Comparison of ENCODE assay signal across 17 cellular contexts in the genomic region with DNA sequence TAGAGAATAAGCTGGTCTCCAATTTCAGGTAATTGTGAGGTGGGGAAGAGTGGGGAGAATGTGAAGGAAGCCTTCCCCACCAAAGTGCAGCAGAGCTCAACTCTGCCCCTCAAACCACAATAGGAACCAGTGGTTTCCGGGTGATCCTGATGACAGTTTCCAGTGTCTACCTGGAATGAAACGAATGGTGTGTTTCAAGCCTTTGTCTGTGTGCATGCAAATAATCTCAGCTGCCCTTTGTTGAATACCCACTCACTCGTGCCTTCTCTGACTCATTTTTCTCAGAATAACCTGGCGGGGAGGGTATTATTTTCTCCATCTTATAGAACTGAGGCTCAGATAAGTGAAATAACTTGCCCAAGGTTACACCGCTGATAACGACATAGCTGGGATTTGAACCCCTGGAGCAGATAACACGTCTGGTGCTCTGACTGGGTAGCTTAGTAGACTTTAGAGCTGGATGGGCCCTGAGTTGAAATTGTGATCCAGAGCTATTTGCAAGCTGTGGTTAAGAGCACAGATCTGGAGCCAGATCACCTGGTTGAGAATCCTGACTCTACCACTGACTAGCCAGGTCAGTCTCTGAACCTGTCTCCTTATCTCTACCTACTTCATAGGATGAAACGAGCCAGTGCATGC.
DNase-seq lines count a peak whose midpoint lies in the region; ATAC-seq and TF ChIP-seq lines count a peak whose summit lies in the region.
"Had no signal": no experiment of that assay in that cellular context is flagged by ENCODE, and none has a peak within 500 bp of the region (broad histone marks: within the 10 kb centered on the region; RNA-seq: fewer than 3 reads in every experiment).

No MANE protein-coding gene starts in this region.

- no peak overlapping the region for H3K27ac Mint-ChIP-seq in stimulated activated naive B cell treated with anti-CD40 and anti-IgM and Interleukin-4, amounts not matched to agents 10 μg/mL and 1 μg/mL and 100 μg/mL, for 72 hours
- H3K27ac Mint-ChIP-seq in chondrocyte (ENCODE audit: unreplicated experiment) = no peak overlapping the region
- H3K27ac Mint-ChIP-seq: progenitor cell of endocrine pancreas had no signal

- H3K9me3 Mint-ChIP-seq in stimulated activated naive B cell treated with anti-CD40 and anti-IgM and Interleukin-4, amounts not matched to agents 10 μg/mL and 1 μg/mL and 100 μg/mL, for 72 hours = peaks cover 9 to 11% of the 10 kb centered on the region in 2 donors
- H3K9me3 Mint-ChIP-seq in chondrocyte (ENCODE audit: low read depth) = peaks cover 12% of the 10 kb centered on the region

- peak; percentile 16 for DNase-seq in activated effector memory CD4-positive, alpha-beta T cell treated with anti-CD3 and anti-CD28 coated beads, Interleukin-2, amount 50 U/mL, for 16 hours
- DNase-seq in activated effector memory CD4-positive, alpha-beta T cell treated with Interleukin-2 at 50 U/mL for 16 hours = no peak
- DNase-seq in OCI-M1 (lab: John Stamatoyannopoulos, UW) (peak; percentile 30), heart left ventricle (no peak), chondrocyte (ENCODE audit: low spot score) (no peak), germinal center (ENCODE audit: low spot score) (no peak)
- DNase-seq in stimulated activated naive B cell treated with anti-CD40 and anti-IgM and Interleukin-4, amounts not matched to agents 10 μg/mL and 1 μg/mL and 100 μg/mL, for 72 hours = no peak
- DNase-seq: cortex of kidney; DMS79; mesenchymal stem cell; NCI-H1092 treated with DMSO at 0.1 percent for 48 hours; NCI-H510A; stimulated activated CD4-positive, alpha-beta T cell treated with anti-CD3 and anti-CD28 coated beads, Interleukin-1b, Interleukin-23, amount 100 ng/mL, for 48 hours; uterus had no signal

- peaks cover 0 to 7% of the 10 kb centered on the region in 2 donors for H3K36me3 Mint-ChIP-seq in stimulated activated naive B cell treated with anti-CD40 and anti-IgM and Interleukin-4, amounts not matched to agents 10 μg/mL and 1 μg/mL and 100 μg/mL, for 72 hours
- peaks cover 8% of the 10 kb centered on the region for H3K36me3 Mint-ChIP-seq in chondrocyte (ENCODE audit: low read depth)

- H3K27me3 ChIP-seq in esophagus (ENCODE audit: control insufficient read depth in 1 of 2, insufficient read depth in 2 of 2, low read length in 2 of 2) = no peaks in the 10 kb centered on the region
- peaks cover 0 to 29% (median 0%) of the 10 kb centered on the region in 9 donors for H3K27me3 ChIP-seq in heart left ventricle
- H3K27me3 ChIP-seq: uterus had no signal

- no peaks in the 10 kb centered on the region for H3K9me3 ChIP-seq in esophagus (ENCODE audit: control insufficient read depth in 2 of 2, insufficient read depth in 1 of 2, low read depth in 1 of 2, low read length in 1 of 2)
- peaks cover 0 to 23% (median 10%) of the 10 kb centered on the region in 12 donors for H3K9me3 ChIP-seq in heart left ventricle
- H3K9me3 ChIP-seq: uterus had no signal

- WGBS in esophagus, 2 donors = 45 to 46% methylated on average over 8 of the region's 8 CpGs
- WGBS in heart left ventricle, 4 donors = 38 to 61% (median 47%) methylated on average over 8 of the region's 8 CpGs

- TF ChIP-seq POLR2A in heart left ventricle (IDR thresholded peaks at IDR 0.05) = no peak

- intact Hi-C loops in heart left ventricle (cut with DNase I) = no loop called here

- no peak overlapping the region for H3K4me3 Mint-ChIP-seq in stimulated activated naive B cell treated with anti-CD40 and anti-IgM and Interleukin-4, amounts not matched to agents 10 μg/mL and 1 μg/mL and 100 μg/mL, for 72 hours
- no peak overlapping the region for H3K4me3 Mint-ChIP-seq in chondrocyte (ENCODE audit: unreplicated experiment)

- H3K27ac ChIP-seq in esophagus (ENCODE audit: low read depth in 2 of 2, low read length in 1 of 2) (peak overlapping the region; percentile 53 to 82), heart left ventricle (no peak overlapping the region)
- H3K27ac ChIP-seq: uterus had no signal

- H3K4me1 Mint-ChIP-seq in stimulated activated naive B cell treated with anti-CD40 and anti-IgM and Interleukin-4, amounts not matched to agents 10 μg/mL and 1 μg/mL and 100 μg/mL, for 72 hours = peaks cover 0 to 2% of the 10 kb centered on the region in 2 donors
- peaks cover 6% of the 10 kb centered on the region for H3K4me1 Mint-ChIP-seq in chondrocyte (ENCODE audit: low read depth)

- H3K4me1 ChIP-seq in esophagus (ENCODE audit: control insufficient read depth in 2 of 2, insufficient read depth in 2 of 2, low read length in 1 of 2) (peaks cover 0 to 9% of the 10 kb centered on the region in 2 donors), heart left ventricle (no peaks in the 10 kb centered on the region)
- H3K4me1 ChIP-seq: uterus had no signal

- H3K36me3 ChIP-seq in esophagus (ENCODE audit: control insufficient read depth in 2 of 2, insufficient read depth in 2 of 2, low read length in 1 of 2) (no peaks in the 10 kb centered on the region), heart left ventricle (no peaks in the 10 kb centered on the region)
- H3K36me3 ChIP-seq: uterus had no signal

- H3K27me3 Mint-ChIP-seq in stimulated activated naive B cell treated with anti-CD40 and anti-IgM and Interleukin-4, amounts not matched to agents 10 μg/mL and 1 μg/mL and 100 μg/mL, for 72 hours = peaks cover 27 to 30% of the 10 kb centered on the region in 2 donors
- peaks cover 49% of the 10 kb centered on the region for H3K27me3 Mint-ChIP-seq in chondrocyte (ENCODE audit: low read depth)
- H3K27me3 Mint-ChIP-seq: progenitor cell of endocrine pancreas had no signal

- ATAC-seq in stimulated activated naive B cell treated with anti-CD40 and anti-IgM and Interleukin-4, amounts not matched to agents 10 μg/mL and 1 μg/mL and 100 μg/mL, for 72 hours (replicated peaks) = peak; percentile 14 to 34
- no peak for ATAC-seq in heart left ventricle
- ATAC-seq: Right ventricle myocardium inferior had no signal

- H3K4me3 ChIP-seq in esophagus (ENCODE audit: low read depth in 1 of 2, low read length in 2 of 2) (no peak overlapping the region), heart left ventricle (no peak overlapping the region)
- H3K4me3 ChIP-seq: uterus had no signal

- TF ChIP-seq CTCF in heart left ventricle (IDR thresholded peaks at IDR 0.05) = no peak
- TF ChIP-seq CTCF in chondrocyte (IDR thresholded peaks at IDR 0.05) = no peak

Comparison
In these comparisons a context has a peak if more than half of its experiments do, and no peak if none do; other contexts are left out.
1. DNase-seq: peak in activated effector memory CD4-positive, alpha-beta T cell treated with anti-CD3 and anti-CD28 coated beads, Interleukin-2, amount 50 U/mL, for 16 hours (single experiment) and OCI-M1 (single experiment); none in activated effector memory CD4-positive, alpha-beta T cell treated with Interleukin-2 at 50 U/mL for 16 hours (single experiment), stimulated activated naive B cell treated with anti-CD40 and anti-IgM and Interleukin-4, amounts not matched to agents 10 μg/mL and 1 μg/mL and 100 μg/mL, for 72 hours (single experiment), heart left ventricle (0 of 5), chondrocyte (single experiment) and germinal center (single experiment).
2. H3K27ac ChIP-seq: peak in esophagus (2 of 2); none in heart left ventricle (0 of 12).
3. ATAC-seq: peak in stimulated activated naive B cell treated with anti-CD40 and anti-IgM and Interleukin-4, amounts not matched to agents 10 μg/mL and 1 μg/mL and 100 μg/mL, for 72 hours (2 of 2); none in heart left ventricle (0 of 4).